In genomic region chr3:127456471-127457093, GRCh38 we compare ENCODE assay signal across 8 cellular contexts.
A peak's percentile ranks its signal among the peaks of the same experiment; 100 is the strongest.
DNase-seq lines count a peak whose midpoint lies in the region; ATAC-seq, FAIRE-seq and TF ChIP-seq lines count a peak whose summit lies in the region.

No MANE protein-coding gene starts in this region.

- 5% methylated on average over 15 of the region's 24 CpGs for WGBS in GM12878 (ENCODE audit: insufficient coverage, insufficient replicate concordance, low lambda C conversion rate, missing lambda C conversion rate)

- H3K36me3 ChIP-seq in ES-I3 (ENCODE audit: insufficient read depth, low read length) (no peaks in the 10 kb centered on the region), GM12878 (ENCODE audit: control insufficient read depth in 2 of 2, insufficient read depth in 2 of 2, low read length in 1 of 2) (no peaks in the 10 kb centered on the region)

- intact Hi-C loops in GM12878 (cut with micrococcal nuclease; ENCODE audit: unreplicated experiment), result loop anchor here (10.0 kb wide), 2 partner anchors 88 to 472 kb away; partner anchors contain the start of gene PLXNA1

- H3K4me2 ChIP-seq in GM12878 (ENCODE audit: control insufficient read depth, insufficient read depth), result no peak overlapping the region

- no peaks in the 10 kb centered on the region for H3K79me2 ChIP-seq in GM12878 (ENCODE audit: control insufficient read depth, insufficient read depth, low read length)

- SMC1A ChIA-PET in GM12878 (lab: Charles Lee; ENCODE audit: uncharacterized antibody, unreplicated experiment), result interaction anchor here (3.0 kb wide), 1 partner anchor 704 kb away, joined by 14 read pairs; no protein-coding TSS in a partner anchor

- POLR2A ChIA-PET in GM12878 (lab: Charles Lee), result no interaction called here

- TF ChIP-seq POLR2A in GM12878 (IDR thresholded peaks at IDR 0.05; ENCODE audit: low read depth, low read length), result no peak

- H3K9me3 ChIP-seq in ES-I3 (ENCODE audit: control insufficient read depth, insufficient read depth, low read length), result no peaks in the 10 kb centered on the region
- no peaks in the 10 kb centered on the region for H3K9me3 ChIP-seq in GM12878 (replicated peaks; ENCODE audit: control insufficient read depth, insufficient read depth, low read length)

- TF ChIP-seq EP300 in GM12878 (IDR thresholded peaks at IDR 0.05; ENCODE audit: borderline replicate concordance in 1 of 2, control insufficient read depth in 1 of 2, low read depth in 2 of 2, low read length in 2 of 2), result no peak

- no peak overlapping the region for H3K4me3 ChIP-seq in GM12878

- peaks cover 11% of the 10 kb centered on the region; the same call in 1 of the 2 replicates for H3K4me1 ChIP-seq in ES-I3 (ENCODE audit: insufficient read depth, low read length)
- H3K4me1 ChIP-seq in GM12878 (ENCODE audit: control insufficient read depth, insufficient read depth, low read length), result no peaks in the 10 kb centered on the region

- no peak for TF ChIP-seq CTCF in GM12878 (IDR thresholded peaks at IDR 0.05 in 2 of 3, conservative IDR thresholded peaks at IDR 0.05 in 1 of 3; ENCODE audit: control insufficient read depth in 2 of 3, extremely low read depth in 1 of 3, insufficient read depth in 1 of 3, low read depth in 3 of 3, low read length in 3 of 3)

- FAIRE-seq in GM12878 (lab: Jason Lieb, UNC), result no peak

- no peaks in the 10 kb centered on the region for H4K20me1 ChIP-seq in GM12878 (ENCODE audit: control insufficient read depth, insufficient read depth)

- in situ Hi-C loops in GM12878 (cut with MboI), result loop anchor here (5.0 kb wide), 1 partner anchor 779 kb away; no protein-coding TSS in a partner anchor

- no TSS peak for BruUV-seq in GM12878 (replicated peaks; lab: Mats Ljungman, UMichigan)

- ATAC-seq in GM12878, result no peak
- ATAC-seq in HG03159 (IDR thresholded peaks at IDR 0.05; ENCODE audit: unreplicated experiment), result no peak
- ATAC-seq in GM21717 (IDR thresholded peaks at IDR 0.05; ENCODE audit: unreplicated experiment), result no peak

- DNase-seq in A172 (ENCODE audit: low spot score) (peak; percentile 84), GM12878 (ENCODE audit: low read depth, low spot score) (no peak), left kidney (ENCODE audit: low read depth, low spot score) (peak; percentile 6), inferior parietal cortex (ENCODE audit: extremely low spot score) (no peak)
- no peak for DNase-seq in stimulated activated CD4-positive, alpha-beta T cell treated with anti-CD3 and anti-CD28 coated beads, Interleukin-4, amount 100 ng/mL, for 24 hours

- RAD21 ChIA-PET in GM12878 (lab: Charles Lee; ENCODE audit: unreplicated experiment), result interaction anchor here (0.6 to 1.7 kb wide), 2 partner anchors 475 to 705 kb away, joined by 3 to 10 read pairs; no protein-coding TSS in a partner anchor

- H3K27ac ChIP-seq in GM12878 (ENCODE audit: control insufficient read depth, insufficient read depth), result no peak overlapping the region

- H3K9ac ChIP-seq in ES-I3 (ENCODE audit: low read depth, low read length) (peak overlapping the region; percentile 49), GM12878 (ENCODE audit: control insufficient read depth, insufficient read depth, low read length) (no peak overlapping the region)

- CTCF ChIA-PET in GM12878 (lab: Yijun Ruan, JAX), result interaction anchor here (1.0 to 5.5 kb wide), 7 partner anchors 87 to 933 kb away, joined by 3 to 65 read pairs (median 5); no protein-coding TSS in a partner anchor

- TF ChIP-seq RAD21 in GM12878 (IDR thresholded peaks at IDR 0.05; ENCODE audit: insufficient read depth, low read depth, low read length), result no peak

- no peak overlapping the region for H2AFZ ChIP-seq in GM12878 (ENCODE audit: control insufficient read depth, low read depth, low read length)

- peaks cover 12 to 16% of the 10 kb centered on the region in 2 experiments for H3K27me3 ChIP-seq in GM12878 (replicated peaks in 1 of 2; ENCODE audit: control insufficient read depth in 2 of 2, insufficient read depth in 2 of 2, low read length in 1 of 2)

TF ChIP-seq in GM12878, 131 proteins besides CTCF, POLR2A, EP300 and RAD21:
- TF ChIP-seq, protein P1, sequence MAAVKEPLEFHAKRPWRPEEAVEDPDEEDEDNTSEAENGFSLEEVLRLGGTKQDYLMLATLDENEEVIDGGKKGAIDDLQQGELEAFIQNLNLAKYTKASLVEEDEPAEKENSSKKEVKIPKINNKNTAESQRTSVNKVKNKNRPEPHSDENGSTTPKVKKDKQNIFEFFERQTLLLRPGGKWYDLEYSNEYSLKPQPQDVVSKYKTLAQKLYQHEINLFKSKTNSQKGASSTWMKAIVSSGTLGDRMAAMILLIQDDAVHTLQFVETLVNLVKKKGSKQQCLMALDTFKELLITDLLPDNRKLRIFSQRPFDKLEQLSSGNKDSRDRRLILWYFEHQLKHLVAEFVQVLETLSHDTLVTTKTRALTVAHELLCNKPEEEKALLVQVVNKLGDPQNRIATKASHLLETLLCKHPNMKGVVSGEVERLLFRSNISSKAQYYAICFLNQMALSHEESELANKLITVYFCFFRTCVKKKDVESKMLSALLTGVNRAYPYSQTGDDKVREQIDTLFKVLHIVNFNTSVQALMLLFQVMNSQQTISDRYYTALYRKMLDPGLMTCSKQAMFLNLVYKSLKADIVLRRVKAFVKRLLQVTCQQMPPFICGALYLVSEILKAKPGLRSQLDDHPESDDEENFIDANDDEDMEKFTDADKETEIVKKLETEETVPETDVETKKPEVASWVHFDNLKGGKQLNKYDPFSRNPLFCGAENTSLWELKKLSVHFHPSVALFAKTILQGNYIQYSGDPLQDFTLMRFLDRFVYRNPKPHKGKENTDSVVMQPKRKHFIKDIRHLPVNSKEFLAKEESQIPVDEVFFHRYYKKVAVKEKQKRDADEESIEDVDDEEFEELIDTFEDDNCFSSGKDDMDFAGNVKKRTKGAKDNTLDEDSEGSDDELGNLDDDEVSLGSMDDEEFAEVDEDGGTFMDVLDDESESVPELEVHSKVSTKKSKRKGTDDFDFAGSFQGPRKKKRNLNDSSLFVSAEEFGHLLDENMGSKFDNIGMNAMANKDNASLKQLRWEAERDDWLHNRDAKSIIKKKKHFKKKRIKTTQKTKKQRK (IDR thresholded peaks at IDR 0.05; ENCODE audit: low read depth, low read length), result no peak
- TF ChIP-seq IRF4 (IDR thresholded peaks at IDR 0.05; ENCODE audit: low read depth, low read length) (no peak), PML (IDR thresholded peaks at IDR 0.05; ENCODE audit: low read length) (no peak), NR2C1 (IDR thresholded peaks at IDR 0.05) (0 out of 2 replicates have a peak, but pooled peaks have one; percentile 13), MTA3 (IDR thresholded peaks at IDR 0.05; ENCODE audit: borderline replicate concordance, low read length) (no peak), NR2F1 (conservative IDR thresholded peaks at IDR 0.05) (no peak), TBL1XR1 (IDR thresholded peaks at IDR 0.05; ENCODE audit: low read depth, low read length) (no peak), PAX8 (IDR thresholded peaks at IDR 0.05) (no peak), GABPA (IDR thresholded peaks at IDR 0.05; ENCODE audit: low read depth) (no peak)

Comparison
In these comparisons a context has a peak if more than half of its experiments do, and no peak if none do; other contexts are left out.
1. DNase-seq: peak in A172 (single experiment) and left kidney (single experiment); none in GM12878 (single experiment), inferior parietal cortex (single experiment) and stimulated activated CD4-positive, alpha-beta T cell treated with anti-CD3 and anti-CD28 coated beads, Interleukin-4, amount 100 ng/mL, for 24 hours (single experiment).